ENCODE assay signal across 13 cellular contexts in the genomic region with DNA sequence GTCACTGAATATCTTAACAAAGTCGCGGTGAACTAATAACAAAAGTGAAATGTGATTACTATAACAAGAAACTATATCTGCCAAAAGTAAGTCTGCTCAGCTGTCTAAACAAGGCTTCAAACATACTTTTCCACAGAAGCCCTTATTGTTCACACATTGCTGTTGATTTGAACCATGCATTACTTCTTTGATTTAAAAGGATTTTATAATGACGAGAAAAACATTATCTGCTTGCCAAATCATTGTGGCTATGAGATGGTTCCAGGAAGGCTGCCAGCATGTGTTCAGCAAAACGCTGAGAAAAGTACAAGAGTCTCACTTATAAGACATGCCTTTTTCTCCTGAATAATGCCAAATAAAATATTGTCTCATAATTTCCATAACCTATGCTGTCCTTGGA. TPM values are rescaled to one million over a fixed set of nuclear protein-coding genes. Genes with fewer than 3 reads are reported as not detected.
DNase-seq lines count a peak whose midpoint lies in the region; ATAC-seq and TF ChIP-seq lines count a peak whose summit lies in the region.
"Had no signal": no experiment of that assay in that cellular context is flagged by ENCODE, and none has a peak within 500 bp of the region (broad histone marks: within the 10 kb centered on the region; RNA-seq: fewer than 3 reads in every experiment).

No MANE protein-coding gene starts in this region.

- H3K4me3 ChIP-seq in ACC112 (ENCODE audit: low read depth, low read length) (peak overlapping the region; percentile 38), mammary epithelial cell (replicated peaks in 1 of 3; ENCODE audit: insufficient read depth in 1 of 3, low read depth in 2 of 3, low read length in 3 of 3) (no peak overlapping the region), SJCRH30 (no peak overlapping the region)

- ATAC-seq in GM21786 (IDR thresholded peaks at IDR 0.05; ENCODE audit: unreplicated experiment) = no peak

- no peaks in the 10 kb centered on the region for H3K36me3 ChIP-seq in ACC112 (ENCODE audit: insufficient read depth, low read length)
- no peaks in the 10 kb centered on the region for H3K36me3 ChIP-seq in mammary epithelial cell (ENCODE audit: insufficient read depth, low read length)
- H3K36me3 ChIP-seq in SJCRH30 = no peaks in the 10 kb centered on the region
- H3K36me3 ChIP-seq: heart left ventricle had no signal

- DNase-seq in NCI-H2029 treated with DMSO at 0.1 percent for 48 hours (lab: John Stamatoyannopoulos, UW) (peak; percentile 86), mammary epithelial cell (peak; percentile 27), middle frontal gyrus (ENCODE audit: extremely low spot score, low spot score) (peak; percentile 35), GM20000 (ENCODE audit: low spot score) (no peak), head of caudate nucleus (no peak), SJCRH30 (no peak)
- DNase-seq: activated gamma-delta T cell, AML-193, mesendoderm had no signal

- H3K9me3 ChIP-seq in mammary epithelial cell (replicated peaks; ENCODE audit: insufficient read depth, low read length) (no peaks in the 10 kb centered on the region), SJCRH30 (replicated peaks) (no peaks in the 10 kb centered on the region)
- H3K9me3 ChIP-seq: heart left ventricle had no signal

- CTCF ChIA-PET in mammary epithelial cell (lab: Charles Lee; ENCODE audit: low non-redundant PET) = no interaction called here

- no TSS peak for BruUV-seq in mammary epithelial cell (replicated peaks; lab: Mats Ljungman, UMichigan)

- H3K27ac ChIP-seq in ACC112 (ENCODE audit: low read depth, low read length) = peak overlapping the region; percentile 40
- no peak overlapping the region for H3K27ac ChIP-seq in mammary epithelial cell (ENCODE audit: insufficient read depth, low read depth, low read length)
- no peak overlapping the region for H3K27ac ChIP-seq in SJCRH30

- no peak for TF ChIP-seq CTCF in mammary epithelial cell (conservative IDR thresholded peaks at IDR 0.05 in 1 of 2, IDR thresholded peaks at IDR 0.05 in 1 of 2; ENCODE audit: extremely low read depth in 1 of 2, insufficient read depth in 1 of 2, low read depth in 1 of 2, low read length in 2 of 2)
- TF ChIP-seq CTCF in GM20000 (IDR thresholded peaks at IDR 0.05; ENCODE audit: extremely low read depth, missing control alignments) = no peak

- WGBS in mammary epithelial cell (ENCODE audit: low coverage, missing lambda C conversion rate) = 0% methylated on average over 2 of the region's 4 CpGs

- in situ Hi-C loops in mammary epithelial cell (cut with MboI; ENCODE audit: low sequenced_read_pairs in 2 of 2) = no loop called here

- H3K9ac ChIP-seq in mammary epithelial cell (ENCODE audit: insufficient read depth, low read length) = no peak overlapping the region

- H2AFZ ChIP-seq in ACC112 (ENCODE audit: low read length, unreplicated experiment) (peak overlapping the region; percentile 47), mammary epithelial cell (ENCODE audit: low read depth, low read length) (no peak overlapping the region)

- peaks cover 4% of the 10 kb centered on the region for H3K4me1 ChIP-seq in ACC112 (ENCODE audit: control insufficient read depth, insufficient read depth, low read length, unreplicated experiment)
- H3K4me1 ChIP-seq in mammary epithelial cell (ENCODE audit: insufficient read depth, low read length) = no peaks in the 10 kb centered on the region
- no peaks in the 10 kb centered on the region for H3K4me1 ChIP-seq in SJCRH30

- intact Hi-C loops in mammary epithelial cell (cut with micrococcal nuclease) = no loop called here
- intact Hi-C loops in head of caudate nucleus (cut with DNase I) = no loop called here

- no peaks in the 10 kb centered on the region for H4K20me1 ChIP-seq in mammary epithelial cell (ENCODE audit: insufficient read depth, low read length)

- H3K79me2 ChIP-seq in ACC112 (ENCODE audit: control insufficient read depth, insufficient read depth, low read length, unreplicated experiment) (no peaks in the 10 kb centered on the region), mammary epithelial cell (ENCODE audit: insufficient read depth, low read length) (no peaks in the 10 kb centered on the region)

- dilution Hi-C loops in mammary epithelial cell (cut with HindIII; ENCODE audit: low sequenced_read_pairs) = no loop called here

- H3K27me3 ChIP-seq in ACC112 (ENCODE audit: insufficient read depth, low read length) (no peaks in the 10 kb centered on the region), mammary epithelial cell (ENCODE audit: insufficient read depth, low read length) (no peaks in the 10 kb centered on the region), SJCRH30 (no peaks in the 10 kb centered on the region)
- H3K27me3 ChIP-seq: heart left ventricle had no signal

- H3K4me2 ChIP-seq in mammary epithelial cell (ENCODE audit: insufficient read depth, low read depth, low read length) = no peak overlapping the region

RNA-seq across cellular contexts. Expression of a gene that starts 24.4 kb away (rescaled TPM):
- total RNA-seq in mammary epithelial cell = under 1 TPM; 0.17 to 0.21 TPM
- polyA plus RNA-seq in mammary epithelial cell = not detected
- polyA minus RNA-seq in mammary epithelial cell = not detected
- total RNA-seq in SJCRH30 (2014; rRNA removed; shearing (Covaris generic)) = not detected in 2 replicates
- total RNA-seq: T-helper 1 cell treated with Interleukin-12 subunit alpha and Interleukin-12 subunit beta and Interleukin-4 antibody, amounts not matched to agents 30 ng/mL and 1 ng/mL, for 36 hours had no signal

RNA-seq across cellular contexts. Expression of a gene that starts 28.2 kb away (rescaled TPM):
- under 1 TPM in 1 of 2 donors, not detected in 1; 0.50 TPM for total RNA-seq in mammary epithelial cell
- 0.05 TPM for polyA plus RNA-seq in mammary epithelial cell
- not detected for polyA minus RNA-seq in mammary epithelial cell
- not detected in 2 replicates for total RNA-seq in SJCRH30 (2014; rRNA removed; shearing (Covaris generic))
- total RNA-seq: T-helper 1 cell treated with Interleukin-12 subunit alpha and Interleukin-12 subunit beta and Interleukin-4 antibody, amounts not matched to agents 30 ng/mL and 1 ng/mL, for 36 hours had no signal

Comparison
In these comparisons a context has a peak if more than half of its experiments do, and no peak if none do; other contexts are left out.
1. DNase-seq: peak in NCI-H2029 treated with DMSO at 0.1 percent for 48 hours (single experiment), mammary epithelial cell (single experiment) and middle frontal gyrus (single experiment); none in GM20000 (single experiment), head of caudate nucleus (0 of 42) and SJCRH30 (0 of 2).